Comparison of ENCODE assay signal across 19 cellular contexts in the genomic region with DNA sequence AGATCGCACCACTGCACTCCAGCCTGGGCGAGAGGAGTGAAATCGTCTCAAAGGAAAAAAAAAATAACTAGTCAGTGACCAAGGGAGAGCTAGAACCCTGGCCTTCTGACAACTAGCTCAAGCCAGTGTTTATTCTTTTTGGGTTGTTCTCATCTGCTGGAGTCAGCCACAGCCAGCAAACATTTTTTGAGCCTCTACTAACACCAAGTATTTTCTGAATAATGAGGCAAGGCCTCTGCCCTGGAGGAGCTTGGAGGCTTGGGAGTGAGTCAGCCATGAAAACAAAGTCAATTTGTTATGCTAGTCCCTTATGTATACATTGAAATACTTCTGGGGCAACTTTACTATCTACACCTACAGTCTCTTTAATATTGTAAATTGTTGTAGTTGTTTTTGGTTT. TPM values are rescaled to one million over a fixed set of nuclear protein-coding genes. Genes with fewer than 3 reads are reported as not detected.
DNase-seq lines count a peak whose midpoint lies in the region; ATAC-seq and TF ChIP-seq lines count a peak whose summit lies in the region.
"Had no signal": no experiment of that assay in that cellular context is flagged by ENCODE, and none has a peak within 500 bp of the region (broad histone marks: within the 10 kb centered on the region; RNA-seq: fewer than 3 reads in every experiment).

No MANE protein-coding gene starts in this region.

- no peak for ATAC-seq in GM18520 (IDR thresholded peaks at IDR 0.05; ENCODE audit: unreplicated experiment)
- ATAC-seq: activated naive CD4-positive, alpha-beta T cell treated with anti-CD3 and anti-CD28 coated beads, Interleukin-2, amount 50 U/mL, for 72 hours; HCT116; heart left ventricle had no signal

- TF ChIP-seq POLR2A in breast epithelium (IDR thresholded peaks at IDR 0.05), result no peak

- no peak overlapping the region for H2AFZ ChIP-seq in MM.1S (ENCODE audit: low read length)

- H3K27me3 ChIP-seq in breast epithelium, result no peaks in the 10 kb centered on the region
- no peaks in the 10 kb centered on the region for H3K27me3 ChIP-seq in MM.1S (replicated peaks; ENCODE audit: insufficient read depth, low read length)
- H3K27me3 ChIP-seq: heart left ventricle, thyroid gland had no signal

- H3K9ac ChIP-seq in MM.1S (ENCODE audit: low read length), result no peak overlapping the region

- no TSS peak for BruUV-seq in MCF 10A (replicated peaks; lab: Mats Ljungman, UMichigan)

- H3F3A ChIP-seq in MM.1S (ENCODE audit: insufficient read depth, low read length), result no peaks in the 10 kb centered on the region

- in situ Hi-C loops in astrocyte of the cerebellum (cut with HindIII; ENCODE audit: low sequenced_read_pairs), result loop anchor here (25.0 kb wide), 2 partner anchors 1054 to 1979 kb away; no protein-coding TSS in a partner anchor

- H3K79me2 ChIP-seq in MM.1S (ENCODE audit: low read length), result no peaks in the 10 kb centered on the region

- CTCF ChIA-PET in MCF 10A (lab: Yijun Ruan, JAX), result interaction anchor here (0.6 to 3.5 kb wide), 7 partner anchors 9 to 1049 kb away, joined by 3 to 26 read pairs (median 4); no protein-coding TSS in a partner anchor

- intact Hi-C loops in MCF 10A (cut with micrococcal nuclease), result loop anchor here (5.0 to 10.0 kb wide), 3 partner anchors 44 to 426 kb away; partner anchors contain the start of gene NAF1
- intact Hi-C loops in breast epithelium (cut with DNase I; ENCODE audit: low total_unique reads), result no loop called here

- H3K4me1 ChIP-seq in breast epithelium (no peaks in the 10 kb centered on the region), MM.1S (ENCODE audit: low read length) (peaks cover 4% of the 10 kb centered on the region; the same call in 1 of the 2 replicates)
- H3K4me1 ChIP-seq: thyroid gland had no signal

- no peaks in the 10 kb centered on the region for H3K36me3 Mint-ChIP-seq in MCF 10A (ENCODE audit: insufficient read depth, unreplicated experiment)
- H3K36me3 Mint-ChIP-seq in type B pancreatic cell, result no peaks in the 10 kb centered on the region

- H3K27ac Mint-ChIP-seq in MCF 10A (ENCODE audit: low read depth, unreplicated experiment), result no peak overlapping the region
- no peak overlapping the region for H3K27ac Mint-ChIP-seq in type B pancreatic cell
- H3K27ac Mint-ChIP-seq: activated naive CD4-positive, alpha-beta T cell treated with anti-CD3 and anti-CD28 coated beads, Interleukin-2, amount 50 U/mL, for 72 hours had no signal

- H3K4me1 Mint-ChIP-seq in MCF 10A (ENCODE audit: insufficient read depth, unreplicated experiment) (peaks cover 5% of the 10 kb centered on the region), type B pancreatic cell (ENCODE audit: unreplicated experiment) (peaks cover 5% of the 10 kb centered on the region)

- no peak overlapping the region for H3K4me2 ChIP-seq in MM.1S (ENCODE audit: low read depth, low read length)

- H3K4me3 Mint-ChIP-seq in MCF 10A (ENCODE audit: unreplicated experiment) (no peak overlapping the region), type B pancreatic cell (no peak overlapping the region)
- H3K4me3 Mint-ChIP-seq: neural crest cell had no signal

- no peak overlapping the region for H3K4me3 ChIP-seq in breast epithelium
- H3K4me3 ChIP-seq in astrocyte of the cerebellum (ENCODE audit: low read depth, low read length), result no peak overlapping the region
- H3K4me3 ChIP-seq in MM.1S (ENCODE audit: low read length), result no peak overlapping the region
- H3K4me3 ChIP-seq: heart left ventricle, left ventricle myocardium inferior, thyroid gland had no signal

- DNase-seq in MCF 10A (ENCODE audit: unreplicated experiment) (peak; percentile 62), breast epithelium (ENCODE audit: low spot score in 2 of 2) (no peak), astrocyte of the cerebellum (ENCODE audit: low read depth) (peak; percentile 92), glomerular visceral epithelial cell (ENCODE audit: extremely low spot score) (peak; percentile 32), MM.1S (no peak), DMS79 treated with DMSO at 0.1 percent for 48 hours (lab: John Stamatoyannopoulos, UW) (no peak), type B pancreatic cell (ENCODE audit: extremely low spot score, unreplicated experiment) (no peak)
- DNase-seq: DND-41, heart left ventricle, left ventricle myocardium inferior, NCI-H1417 treated with DMSO at 0.1 percent for 48 hours, NCI-H524 treated with DMSO at 0.1 percent for 48 hours, Right ventricle myocardium superior, thyroid gland had no signal

- no peak overlapping the region for H3K27ac ChIP-seq in breast epithelium
- no peak overlapping the region for H3K27ac ChIP-seq in MM.1S (ENCODE audit: low read length)
- H3K27ac ChIP-seq: 22Rv1, heart left ventricle, left ventricle myocardium inferior, thyroid gland had no signal

- H3K9me3 ChIP-seq in breast epithelium, result no peaks in the 10 kb centered on the region
- no peaks in the 10 kb centered on the region for H3K9me3 ChIP-seq in MM.1S (replicated peaks; ENCODE audit: insufficient read depth, low read length)
- H3K9me3 ChIP-seq: heart left ventricle, left ventricle myocardium inferior, thyroid gland had no signal

- H3K27me3 Mint-ChIP-seq in MCF 10A (ENCODE audit: insufficient read depth, unreplicated experiment) (no peaks in the 10 kb centered on the region), type B pancreatic cell (no peaks in the 10 kb centered on the region)

- no peak for TF ChIP-seq CTCF in MCF 10A (IDR thresholded peaks at IDR 0.05; ENCODE audit: unreplicated experiment)
- no peak for TF ChIP-seq CTCF in breast epithelium (IDR thresholded peaks at IDR 0.05)
- no peak for TF ChIP-seq CTCF in astrocyte of the cerebellum (IDR thresholded peaks at IDR 0.05; ENCODE audit: low read depth, low read length, missing control alignments)
- no peak for TF ChIP-seq CTCF in MM.1S (IDR thresholded peaks at IDR 0.05; ENCODE audit: low read length)
- TF ChIP-seq CTCF in type B pancreatic cell (conservative IDR thresholded peaks at IDR 0.05), result no peak

- no peaks in the 10 kb centered on the region for H3K9me3 Mint-ChIP-seq in MCF 10A (ENCODE audit: unreplicated experiment)
- no peaks in the 10 kb centered on the region for H3K9me3 Mint-ChIP-seq in type B pancreatic cell
- H3K9me3 Mint-ChIP-seq: activated naive CD4-positive, alpha-beta T cell treated with anti-CD3 and anti-CD28 coated beads, Interleukin-2, amount 50 U/mL, for 72 hours; neural crest cell had no signal

- H3K36me3 ChIP-seq in breast epithelium (no peaks in the 10 kb centered on the region), MM.1S (replicated peaks; ENCODE audit: insufficient read depth, low read length) (no peaks in the 10 kb centered on the region)
- H3K36me3 ChIP-seq: left ventricle myocardium inferior, thyroid gland had no signal

- H4K20me1 ChIP-seq in MM.1S (ENCODE audit: insufficient read depth, low read length), result no peaks in the 10 kb centered on the region

- POLR2A ChIA-PET in MCF 10A (lab: Yijun Ruan, JAX), result interaction anchor here (0.8 to 1.5 kb wide), 3 partner anchors 9 to 1043 kb away, joined by 3 to 4 read pairs (median 3); partner anchors contain the start of gene TMA16

- H3K9me2 ChIP-seq in MM.1S (replicated peaks; ENCODE audit: insufficient read depth, low read length), result no peaks in the 10 kb centered on the region

RNA-seq across cellular contexts. Expression of gene TMA16, which starts 46.5 kb away (rescaled TPM):
- total RNA-seq in MCF 10A (2022), result 41.4 and 53.9 TPM in 2 replicates
- 10 to 100 TPM; 28.2 to 34.7 (median 30.1) TPM for total RNA-seq in breast epithelium
- total RNA-seq in type B pancreatic cell (ENCODE audit: low replicate concordance), result 20.5 and 29.7 TPM in 2 replicates

Comparison
In these comparisons a context has a peak if more than half of its experiments do, and no peak if none do; other contexts are left out.
1. DNase-seq: peak in MCF 10A (single experiment), astrocyte of the cerebellum (single experiment) and glomerular visceral epithelial cell (single experiment); none in breast epithelium (0 of 2), MM.1S (single experiment), DMS79 treated with DMSO at 0.1 percent for 48 hours (single experiment) and type B pancreatic cell (single experiment).